Comparison of ENCODE assay signal across 24 cellular contexts in genomic region chr2:196739031-196739430, GRCh38.
DNase-seq lines count a peak whose midpoint lies in the region; ATAC-seq, FAIRE-seq and TF ChIP-seq lines count a peak whose summit lies in the region.
"Had no signal": no experiment of that assay in that cellular context is flagged by ENCODE, and none has a peak within 500 bp of the region (broad histone marks: within the 10 kb centered on the region; RNA-seq: fewer than 3 reads in every experiment).

No MANE protein-coding gene starts in this region.

- H3K9me3 Mint-ChIP-seq in astrocyte (ENCODE audit: unreplicated experiment) = peaks cover 14% of the 10 kb centered on the region

- H3K36me3 Mint-ChIP-seq in astrocyte (ENCODE audit: low read depth, unreplicated experiment) = peaks cover 5% of the 10 kb centered on the region
- H3K36me3 Mint-ChIP-seq: CD8-positive, alpha-beta T cell had no signal

- H3K36me3 ChIP-seq in HepG2 (replicated peaks in 1 of 2; ENCODE audit: control insufficient read depth in 1 of 2, insufficient read depth in 2 of 2, low read length in 2 of 2) (peaks cover 2 to 7% of the 10 kb centered on the region in 2 experiments; a peak in 2 of 5 replicates), right lobe of liver (no peaks in the 10 kb centered on the region), astrocyte (ENCODE audit: insufficient read depth, low read length) (no peaks in the 10 kb centered on the region), K562 (ENCODE audit: control insufficient read depth, insufficient read depth, low read length) (no peaks in the 10 kb centered on the region)

- ATAC-seq in HepG2 (no peak), right lobe of liver (no peak), K562 (no peak)
- ATAC-seq: A549; CD8-positive, alpha-beta T cell; GM12878 had no signal

- H3K4me3 ChIP-seq in HepG2 (replicated peaks in 1 of 3; ENCODE audit: insufficient read depth in 1 of 3, low read depth in 2 of 3, low read length in 3 of 3) (no peak overlapping the region), right lobe of liver (no peak overlapping the region), astrocyte (ENCODE audit: insufficient read depth, low read depth, low read length) (no peak overlapping the region), K562 (no peak overlapping the region)
- H3K4me3 ChIP-seq: A549; BLaER1 treated with 17β-estradiol and CSF1 and Interleukin-3, amounts not matched to agents 10 nM and 100 nM; GM12878 had no signal

- H3K27ac ChIP-seq in HepG2 (ENCODE audit: extremely low read length, insufficient read depth, low read length) = no peak overlapping the region
- no peak overlapping the region for H3K27ac ChIP-seq in right lobe of liver
- H3K27ac ChIP-seq in astrocyte (ENCODE audit: low read depth, low read length) = no peak overlapping the region
- H3K27ac ChIP-seq in K562 (ENCODE audit: extremely low read depth, low read depth, low read length) = no peak overlapping the region
- H3K27ac ChIP-seq: 22Rv1; A549; BLaER1 treated with 17β-estradiol and CSF1 and Interleukin-3, amounts not matched to agents 10 nM and 100 nM; C4-2B had no signal

- no peak overlapping the region for H3K4me3 Mint-ChIP-seq in astrocyte (ENCODE audit: unreplicated experiment)
- H3K4me3 Mint-ChIP-seq: B cell; CD4-positive, alpha-beta T cell; CD8-positive, alpha-beta T cell had no signal

- no peaks in the 10 kb centered on the region for H3K79me2 ChIP-seq in HepG2 (ENCODE audit: insufficient read depth, low read length)
- no peaks in the 10 kb centered on the region for H3K79me2 ChIP-seq in astrocyte (ENCODE audit: insufficient read depth, low read length)
- H3K79me2 ChIP-seq in K562 (ENCODE audit: control insufficient read depth, insufficient read depth, low read length) = no peaks in the 10 kb centered on the region

- TF ChIP-seq EP300 in HepG2 (IDR thresholded peaks at IDR 0.05; ENCODE audit: low read depth in 2 of 2, low read length in 2 of 2) (no peak), HepG2 (CRISPR knock-in tag; IDR thresholded peaks at IDR 0.05; ENCODE audit: borderline replicate concordance) (no peak), K562 (IDR thresholded peaks at IDR 0.05; ENCODE audit: low read length) (no peak)

- CTCF ChIA-PET in HepG2 (lab: Yijun Ruan, JAX; ENCODE audit: low intra/inter-chr PET ratio, low total read pairs) (no interaction called here), K562 (lab: Yijun Ruan, JAX; ENCODE audit: low intra/inter-chr PET ratio) (no interaction called here)

- intact Hi-C loops in HepG2 (cut with micrococcal nuclease; ENCODE audit: unreplicated experiment) = no loop called here
- intact Hi-C loops in right lobe of liver (cut with DNase I) = no loop called here
- intact Hi-C loops in K562 (cut with micrococcal nuclease) = no loop called here

- H4K20me1 ChIP-seq in HepG2 (ENCODE audit: insufficient read depth, low read length) = no peaks in the 10 kb centered on the region
- no peaks in the 10 kb centered on the region for H4K20me1 ChIP-seq in astrocyte (ENCODE audit: insufficient read depth, low read length)
- H4K20me1 ChIP-seq in K562 (replicated peaks; ENCODE audit: control insufficient read depth, insufficient read depth, low read length) = no peaks in the 10 kb centered on the region
- H4K20me1 ChIP-seq: BLaER1 treated with 17β-estradiol and CSF1 and Interleukin-3, amounts not matched to agents 10 nM and 100 nM had no signal

- H2AFZ ChIP-seq in HepG2 (ENCODE audit: low read length) (no peak overlapping the region), astrocyte (ENCODE audit: low read depth, low read length) (no peak overlapping the region), K562 (ENCODE audit: low read depth, low read length) (no peak overlapping the region)

- H3K27me3 Mint-ChIP-seq in astrocyte (ENCODE audit: low read depth, unreplicated experiment) = no peaks in the 10 kb centered on the region
- H3K27me3 Mint-ChIP-seq: B cell; CD4-positive, alpha-beta T cell had no signal

- H3K4me2 ChIP-seq in HepG2 (ENCODE audit: low read depth, low read length) = no peak overlapping the region
- H3K4me2 ChIP-seq in astrocyte (ENCODE audit: low read length) = no peak overlapping the region
- H3K4me2 ChIP-seq in K562 (ENCODE audit: insufficient read depth, low read length) = no peak overlapping the region
- H3K4me2 ChIP-seq: A549 had no signal

- H3K27ac Mint-ChIP-seq in astrocyte (ENCODE audit: unreplicated experiment) = no peak overlapping the region
- H3K27ac Mint-ChIP-seq: B cell; CD4-positive, alpha-beta T cell; CD8-positive, alpha-beta T cell had no signal

- no TSS peak for BruUV-seq in HepG2 (replicated peaks; lab: Mats Ljungman, UMichigan)
- BruUV-seq in K562 (replicated peaks; lab: Mats Ljungman, UMichigan) = no TSS peak

- no peaks in the 10 kb centered on the region for H3K4me1 Mint-ChIP-seq in astrocyte (ENCODE audit: low read depth, unreplicated experiment)
- H3K4me1 Mint-ChIP-seq: B cell had no signal

- in situ Hi-C loops in HepG2 (cut with HindIII; ENCODE audit: extremely low pct_ligation_motif_present, low pct_unique_long_range_greater_than_20kb) (no loop called here), K562 (cut with MboI) (loop anchor here (25.0 kb wide), 1 partner anchor 602 kb away; no protein-coding TSS in a partner anchor)

- H3K27me3 ChIP-seq in HepG2 (ENCODE audit: control insufficient read depth in 1 of 2, insufficient read depth in 2 of 2, low read length in 2 of 2) = no peaks in the 10 kb centered on the region
- no peaks in the 10 kb centered on the region for H3K27me3 ChIP-seq in right lobe of liver
- H3K27me3 ChIP-seq in astrocyte (ENCODE audit: insufficient read depth, low read length) = no peaks in the 10 kb centered on the region
- no peaks in the 10 kb centered on the region for H3K27me3 ChIP-seq in K562 (ENCODE audit: control insufficient read depth in 2 of 2, insufficient read depth in 2 of 2, low read length in 2 of 2)
- H3K27me3 ChIP-seq: BLaER1 treated with 17β-estradiol and CSF1 and Interleukin-3, amounts not matched to agents 10 nM and 100 nM had no signal

- WGBS in HepG2 (ENCODE audit: low lambda C conversion rate) = 93% methylated on average over 5 of the region's 5 CpGs
- WGBS in right lobe of liver (ENCODE audit: insufficient coverage, low coverage, low lambda C conversion rate, missing lambda C conversion rate) = 77% methylated on average over 5 of the region's 5 CpGs
- 81% methylated on average over 5 of the region's 5 CpGs for WGBS in K562 (ENCODE audit: insufficient coverage, low coverage, missing lambda C conversion rate)

- peaks cover 26% of the 10 kb centered on the region; the same call in 1 of the 2 replicates for H3K4me1 ChIP-seq in HepG2 (ENCODE audit: insufficient read depth, low read length)
- no peaks in the 10 kb centered on the region for H3K4me1 ChIP-seq in right lobe of liver
- H3K4me1 ChIP-seq in astrocyte (ENCODE audit: insufficient read depth, low read length) = no peaks in the 10 kb centered on the region
- no peaks in the 10 kb centered on the region; a peak in 2 of 5 replicates for H3K4me1 ChIP-seq in K562 (replicated peaks in 1 of 2; ENCODE audit: control insufficient read depth in 2 of 2, insufficient read depth in 2 of 2, low read length in 2 of 2)
- H3K4me1 ChIP-seq: A549 had no signal

- TF ChIP-seq RAD21 in HepG2 (CRISPR knock-in tag; IDR thresholded peaks at IDR 0.05) (no peak), K562 (CRISPR knock-in tag; conservative IDR thresholded peaks at IDR 0.05 in 1 of 2, IDR thresholded peaks at IDR 0.05 in 1 of 2) (no peak)

- H3K9ac ChIP-seq in HepG2 (ENCODE audit: insufficient read depth, low read depth, low read length) = no peak overlapping the region
- H3K9ac ChIP-seq in astrocyte (ENCODE audit: low read length) = no peak overlapping the region
- no peak overlapping the region for H3K9ac ChIP-seq in K562 (ENCODE audit: insufficient read depth in 1 of 2, low read depth in 2 of 2, low read length in 2 of 2)
- H3K9ac ChIP-seq: BLaER1 treated with 17β-estradiol and CSF1 and Interleukin-3, amounts not matched to agents 10 nM and 100 nM had no signal

- DNase-seq in HepG2 (ENCODE audit: low spot score) (no peak), right lobe of liver (no peak), M059J (ENCODE audit: low read depth) (peak; percentile 54), astrocyte (ENCODE audit: low read depth) (peak; percentile 42), K562 (ENCODE audit: extremely low read depth in 1 of 4, low spot score in 3 of 4) (no peak), globus pallidus (ENCODE audit: low spot score) (no peak)
- no peak for DNase-seq in activated effector memory CD4-positive, alpha-beta T cell treated with Interleukin-2 at 50 U/mL for 16 hours
- no peak for DNase-seq in central memory CD4-positive, alpha-beta T cell
- DNase-seq: AML-193; Caco-2; Calu3; CD4-positive, alpha-beta T cell; CD8-positive, alpha-beta T cell; DMS79 treated with DMSO at 0.1 percent for 48 hours; EL; GDM1 had no signal

- FAIRE-seq in HepG2 (lab: Jason Lieb, UNC) (peak; percentile 55), astrocyte (lab: Jason Lieb, UNC) (no peak), K562 (lab: Jason Lieb, UNC) (no peak)
- FAIRE-seq: A549, D721Med, GM12878, GM19239 had no signal

- no peaks in the 10 kb centered on the region for H3K9me1 ChIP-seq in K562 (ENCODE audit: control insufficient read depth, insufficient read depth, low read length)

- no peak for TF ChIP-seq CTCF in HepG2 (CRISPR knock-in tag; IDR thresholded peaks at IDR 0.05)
- no peak for TF ChIP-seq CTCF in right lobe of liver (IDR thresholded peaks at IDR 0.05)
- TF ChIP-seq CTCF in astrocyte (IDR thresholded peaks at IDR 0.05; ENCODE audit: insufficient read depth, low read depth, low read length) = no peak
- TF ChIP-seq CTCF in K562 (IDR thresholded peaks at IDR 0.05 in 2 of 3, conservative IDR thresholded peaks at IDR 0.05 in 1 of 3; ENCODE audit: insufficient read depth in 2 of 3, low read depth in 1 of 3, low read length in 3 of 3) = no peak

- POLR2A ChIA-PET in HepG2 (lab: Yijun Ruan, JAX) = no interaction called here
- POLR2A ChIA-PET in K562 (lab: Yijun Ruan, JAX) = interaction anchor here (0.6 kb wide), 1 partner anchor 884 kb away, joined by 3 read pairs; no protein-coding TSS in a partner anchor

- H3K9me3 ChIP-seq in HepG2 (ENCODE audit: low read length) (no peaks in the 10 kb centered on the region), right lobe of liver (no peaks in the 10 kb centered on the region), astrocyte (ENCODE audit: insufficient read depth, low read depth, low read length) (peaks cover 3% of the 10 kb centered on the region), K562 (replicated peaks; ENCODE audit: control insufficient read depth, insufficient read depth, low read depth, low read length) (no peaks in the 10 kb centered on the region)

- TF ChIP-seq POLR2A in HepG2 (IDR thresholded peaks at IDR 0.05; ENCODE audit: insufficient read depth in 1 of 2, low read depth in 2 of 2, low read length in 2 of 2) = no peak
- no peak for TF ChIP-seq POLR2A in right lobe of liver (IDR thresholded peaks at IDR 0.05)
- no peak for TF ChIP-seq POLR2A in K562 (conservative IDR thresholded peaks at IDR 0.05)

TF ChIP-seq in HepG2, 621 proteins besides CTCF, POLR2A, EP300 and RAD21 (continues in another document):
- TF ChIP-seq GABPA (IDR thresholded peaks at IDR 0.05; ENCODE audit: low read depth, low read length) (no peak), GABPA (CRISPR knock-in tag; IDR thresholded peaks at IDR 0.05; ENCODE audit: low read depth) (no peak)

TF ChIP-seq in K562, 482 proteins besides CTCF, POLR2A, EP300 and RAD21:
- no peak for TF ChIP-seq CCAR2 (IDR thresholded peaks at IDR 0.05; ENCODE audit: low read depth, low read length)
- peak; percentile 74 for TF ChIP-seq ZNF324 (CRISPR knock-in tag; IDR thresholded peaks at IDR 0.05)

Comparison
In these comparisons a context has a peak if more than half of its experiments do, and no peak if none do; other contexts are left out.
1. DNase-seq: peak in M059J (single experiment) and astrocyte (single experiment); none in HepG2 (single experiment), right lobe of liver (0 of 3), K562 (0 of 4), activated effector memory CD4-positive, alpha-beta T cell treated with Interleukin-2 at 50 U/mL for 16 hours (single experiment), central memory CD4-positive, alpha-beta T cell (single experiment) and globus pallidus (single experiment).